Comparison of ENCODE assay signal across 34 cellular contexts in genomic region chr3:15942936-15943335, GRCh38.
"Had no signal": no experiment of that assay in that cellular context is flagged by ENCODE, and none has a peak within 500 bp of the region (broad histone marks: within the 10 kb centered on the region; RNA-seq: fewer than 3 reads in every experiment).

No MANE protein-coding gene starts in this region.

- DNase-seq: Karpas-422, Kasumi-1, MG63, MM.1S, MV-4-11, NCI-H1048, NCI-H1092, NCI-H1092 treated with DMSO at 0.1 percent for 48 hours, NCI-H1105, NCI-H1105 treated with DMSO at 0.1 percent for 48 hours, NCI-H1417, NCI-H1417 treated with DMSO at 0.1 percent for 48 hours, NCI-H1436, NCI-H1436 treated with DMSO at 0.1 percent for 48 hours, NCI-H146, NCI-H1694, NCI-H1694 treated with DMSO at 0.1 percent for 48 hours, NCI-H187, NCI-H187 treated with DMSO at 0.1 percent for 48 hours, NCI-H1930, NCI-H2029, NCI-H2029 treated with DMSO at 0.1 percent for 48 hours, NCI-H2081, NCI-H2081 treated with DMSO at 0.1 percent for 48 hours, NCI-H2107, NCI-H2171, NCI-H2171 treated with DMSO at 0.1 percent for 48 hours, NCI-H2227 treated with DMSO at 0.1 percent for 48 hours, NCI-H226, NCI-H345, NCI-H446, NCI-H446 treated with DMSO at 0.1 percent for 48 hours, NCI-H510A, NCI-H510A treated with DMSO at 0.1 percent for 48 hours had no signal

- H3K4me3 ChIP-seq: MG63 had no signal

- H3K9me3 ChIP-seq: MG63 had no signal

- H3K27me3 ChIP-seq: MG63 had no signal

- H3K36me3 ChIP-seq: MG63 had no signal
